Comparison of ENCODE assay signal across 24 cellular contexts in the genomic region with DNA sequence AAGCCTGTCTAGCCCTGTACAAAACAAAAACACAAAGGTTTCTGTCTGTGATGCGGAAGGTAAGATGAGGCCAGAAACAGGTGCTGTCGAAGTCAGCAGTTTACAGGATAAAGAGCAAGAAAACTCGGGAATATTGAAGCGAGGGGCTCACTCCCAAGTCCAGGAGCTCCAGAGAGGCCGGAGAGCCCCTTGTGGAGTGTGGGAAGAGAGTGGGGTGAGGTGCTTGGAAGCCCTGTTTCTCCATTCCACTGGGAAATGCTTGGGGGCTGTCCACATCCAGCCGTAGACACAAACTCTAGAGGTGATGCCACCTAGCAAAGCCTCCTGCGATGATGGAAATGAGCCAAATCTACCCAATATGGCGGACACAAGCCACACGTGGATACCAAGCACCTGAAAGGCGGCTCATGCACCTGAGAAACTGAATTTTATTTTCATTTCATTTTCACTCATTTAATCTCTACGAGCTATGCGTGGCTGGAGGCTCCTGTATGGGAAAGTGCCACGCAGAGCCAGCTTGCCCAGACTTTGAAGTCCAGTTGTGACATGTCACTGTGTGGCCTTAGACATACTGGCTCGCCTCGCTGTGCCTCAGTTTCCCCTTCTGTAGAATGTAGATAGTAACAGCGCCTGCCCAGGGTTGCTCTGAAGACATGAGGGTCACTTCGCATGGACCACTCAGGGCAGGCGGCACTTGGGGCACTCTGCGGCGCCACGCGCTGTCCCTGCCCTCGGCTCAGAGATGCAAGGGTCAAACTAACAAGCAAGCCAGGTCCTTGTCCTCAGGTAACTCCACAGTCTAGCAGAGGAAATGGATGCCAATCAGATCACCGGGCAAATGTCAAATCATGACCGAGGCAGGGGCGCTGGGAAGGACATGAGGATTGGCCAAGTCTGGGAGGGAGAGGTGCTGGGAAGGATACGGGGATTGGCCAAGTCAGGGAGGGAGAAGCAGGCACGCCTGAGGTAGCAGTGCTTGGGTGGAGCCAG.
"Had no signal": no experiment of that assay in that cellular context is flagged by ENCODE, and none has a peak within 500 bp of the region (broad histone marks: within the 10 kb centered on the region; RNA-seq: fewer than 3 reads in every experiment).

No MANE protein-coding gene starts in this region.

- H3K27me3 ChIP-seq: cardiac muscle cell, neutrophil, thyroid gland, upper lobe of left lung had no signal

- H3K9me3 ChIP-seq: esophagus squamous epithelium, neutrophil, suprapubic skin, thyroid gland had no signal

- H3K4me3 Mint-ChIP-seq: naive thymus-derived CD4-positive, alpha-beta T cell; nephron progenitor cell; stimulated activated effector memory CD8-positive, alpha-beta T cell treated with anti-CD3 and anti-CD28 coated beads, Interleukin-12 subunit alpha, Interleukin-12 subunit beta, amount 100 ng/mL, for 72 hours had no signal

- DNase-seq: cerebellar nuclear complex; effector CD8-positive, alpha-beta T cell; esophagus squamous epithelium; foreskin fibroblast; left colon; left ventricle myocardium superior; mesendoderm; naive thymus-derived CD4-positive, alpha-beta T cell; nephron progenitor cell; right cardiac atrium; small intestine; stimulated activated CD4-positive, alpha-beta T cell treated with anti-CD3 and anti-CD28 coated beads, Interleukin-12 subunit alpha, Interleukin-12 subunit beta, amount 100 ng/mL, for 4 hours; stimulated activated CD4-positive, alpha-beta T cell treated with anti-CD3 and anti-CD28 coated beads, Interleukin-2, amount 100 ng/mL, for 48 hours; stimulated activated CD8-positive, alpha-beta memory T cell treated with anti-CD3 and anti-CD28 coated beads, Interleukin-4, amount 100 ng/mL, for 48 hours; stimulated activated naive CD8-positive, alpha-beta T cell treated with anti-CD3 and anti-CD28 coated beads, Interleukin-15, Interleukin-2, amounts not matched to agents 100 U/mL and 50 U/mL, for 24 hours had no signal

- H3K4me3 ChIP-seq: cardiac muscle cell, coronary artery, esophagus squamous epithelium, gastroesophageal sphincter, suprapubic skin, thyroid gland, upper lobe of left lung had no signal

- H3K27ac Mint-ChIP-seq: nephron progenitor cell; stimulated activated effector memory CD8-positive, alpha-beta T cell treated with anti-CD3 and anti-CD28 coated beads, Interleukin-12 subunit alpha, Interleukin-12 subunit beta, amount 100 ng/mL, for 72 hours had no signal

- FAIRE-seq: small intestine had no signal

- H3K27ac ChIP-seq: cardiac muscle cell, coronary artery, epithelial cell of prostate, esophagus squamous epithelium, gastroesophageal sphincter, neutrophil, suprapubic skin, upper lobe of left lung had no signal

- H3K36me3 ChIP-seq: cardiac muscle cell, esophagus squamous epithelium, gastroesophageal sphincter, neutrophil, suprapubic skin, thyroid gland, upper lobe of left lung had no signal

- H3K4me1 ChIP-seq: esophagus squamous epithelium, gastroesophageal sphincter, suprapubic skin, upper lobe of left lung had no signal

- H3K4me1 Mint-ChIP-seq: nephron progenitor cell had no signal
